29 cellular contexts compared by ENCODE assay signal in genomic region chr10:130867446-130868194, GRCh38.
"Had no signal": no experiment of that assay in that cellular context is flagged by ENCODE, and none has a peak within 500 bp of the region (broad histone marks: within the 10 kb centered on the region; RNA-seq: fewer than 3 reads in every experiment).

No MANE protein-coding gene starts in this region.

- DNase-seq: heart left ventricle; hypothalamus; immature natural killer cell; kidney; left colon; left ventricle myocardium inferior; mesendoderm; midbrain; mucosa of descending colon; naive thymus-derived CD4-positive, alpha-beta T cell; nucleus accumbens; psoas muscle; stimulated activated CD4-positive, alpha-beta T cell treated with anti-CD3 and anti-CD28 coated beads, Interleukin-12 subunit alpha, Interleukin-12 subunit beta, amount 100 ng/mL, for 4 hours; stimulated activated CD4-positive, alpha-beta T cell treated with anti-CD3 and anti-CD28 coated beads, Interleukin-15, amount 100 ng/mL, for 24 hours; stimulated activated CD4-positive, alpha-beta T cell treated with anti-CD3 and anti-CD28 coated beads, Interleukin-2, amount 100 ng/mL, for 24 hours; stimulated activated CD4-positive, alpha-beta T cell treated with anti-CD3 and anti-CD28 coated beads, Interleukin-4, amount 100 ng/mL, for 1 hour; stimulated activated naive CD4-positive, alpha-beta T cell; tibial artery had no signal

- ATAC-seq: heart left ventricle; left colon; mucosa of descending colon; naive thymus-derived CD4-positive, alpha-beta T cell; natural killer cell treated with Interleukin-12 subunit alpha and Interleukin-12 subunit beta and Interleukin-15 and Interleukin-18, amount 100 ng/mL, for 72 hours; psoas muscle; sciatic nerve had no signal

- H3K27ac Mint-ChIP-seq: immature natural killer cell; naive thymus-derived CD4-positive, alpha-beta T cell; natural killer cell treated with Interleukin-12 subunit alpha and Interleukin-12 subunit beta and Interleukin-15 and Interleukin-18, amount 100 ng/mL, for 72 hours; stimulated activated naive CD8-positive, alpha-beta T cell treated with anti-CD3 and anti-CD28 coated beads, Interleukin-15, Interleukin-2, amounts not matched to agents 100 ng/mL and 50 ng/mL, for 24 hours; type B pancreatic cell had no signal

- H3K4me1 Mint-ChIP-seq: immature natural killer cell had no signal

- H3K36me3 Mint-ChIP-seq: immature natural killer cell; naive thymus-derived CD4-positive, alpha-beta T cell; natural killer cell treated with Interleukin-12 subunit alpha and Interleukin-12 subunit beta and Interleukin-15 and Interleukin-18, amount 100 ng/mL, for 72 hours; type B pancreatic cell had no signal

- H3K9me3 Mint-ChIP-seq: immature natural killer cell; natural killer cell treated with Interleukin-12 subunit alpha and Interleukin-12 subunit beta and Interleukin-15 and Interleukin-18, amount 100 ng/mL, for 72 hours; type B pancreatic cell had no signal

- H3K9ac ChIP-seq: parathyroid adenoma had no signal

- H3K4me3 ChIP-seq: heart left ventricle, left ventricle myocardium inferior, lung, mucosa of descending colon, psoas muscle, skin epidermis, suprapubic skin, thoracic aorta, tibial artery had no signal

- H3K4me1 ChIP-seq: heart left ventricle, left ventricle myocardium inferior, psoas muscle, suprapubic skin, tibial artery had no signal

- H3K36me3 ChIP-seq: heart left ventricle, left ventricle myocardium inferior, suprapubic skin, thoracic aorta, tibial artery had no signal

- H3K79me2 ChIP-seq: parathyroid adenoma had no signal

- FAIRE-seq: islet of Langerhans, kidney, urothelium cell line had no signal

- H2AFZ ChIP-seq: parathyroid adenoma had no signal

- H3K27ac ChIP-seq: heart left ventricle, left ventricle myocardium inferior, parathyroid adenoma, psoas muscle, skin epidermis, suprapubic skin, thoracic aorta, tibial artery had no signal

- H3K4me3 Mint-ChIP-seq: immature natural killer cell; naive thymus-derived CD4-positive, alpha-beta T cell; natural killer cell treated with Interleukin-12 subunit alpha and Interleukin-12 subunit beta and Interleukin-15 and Interleukin-18, amount 100 ng/mL, for 72 hours; stimulated activated naive CD8-positive, alpha-beta T cell treated with anti-CD3 and anti-CD28 coated beads, Interleukin-15, Interleukin-2, amounts not matched to agents 100 ng/mL and 50 ng/mL, for 24 hours; type B pancreatic cell had no signal

- H3K9me3 ChIP-seq: heart left ventricle, left ventricle myocardium inferior, psoas muscle, suprapubic skin, thoracic aorta had no signal
